Comparison of ENCODE assay signal across 23 cellular contexts in genomic region chr7:151783958-151784575, GRCh38.
"Had no signal": no experiment of that assay in that cellular context is flagged by ENCODE, and none has a peak within 500 bp of the region (broad histone marks: within the 10 kb centered on the region; RNA-seq: fewer than 3 reads in every experiment).

No MANE protein-coding gene starts in this region.

- H3K4me1 ChIP-seq: breast epithelium had no signal

- DNase-seq: activated CD4-positive, alpha-beta T cell treated with anti-CD3 and anti-CD28 coated beads for 4 hours; activated CD8-positive, alpha-beta memory T cell treated with anti-CD3 and anti-CD28 coated beads, Interleukin-2, amount 50 U/mL, for 4 hours; activated CD8-positive, alpha-beta T cell treated with anti-CD3 and anti-CD28 coated beads for 36 hours; activated T-cell treated with anti-CD3 and anti-CD28 coated beads, Interleukin-2, amount 50 U/mL, for 72 hours; adrenal gland; anterior cingulate cortex; caudate nucleus; NCI-H1092; NCI-H1417; NCI-H1930; NCI-H345; NCI-H510A; NCI-H526 treated with DMSO at 0.1 percent for 48 hours; NK-92 treated with Interleukin-12 subunit alpha and Interleukin-12 subunit beta, amount 100 ng/mL, for 24 hours; SHP77 treated with DMSO at 0.1 percent for 48 hours had no signal

- ATAC-seq: activated CD4-positive, CD25-positive, alpha-beta regulatory T cell treated with anti-CD3 and anti-CD28 coated beads, Interleukin-2, amount 50 U/mL, for 24 hours; activated CD8-positive, alpha-beta T cell treated with anti-CD3 and anti-CD28 coated beads for 36 hours; activated T-cell treated with anti-CD3 and anti-CD28 coated beads, Interleukin-2, amount 50 U/mL, for 72 hours had no signal

- H3K36me3 ChIP-seq: adrenal gland, breast epithelium had no signal

- H3K27me3 Mint-ChIP-seq: activated CD8-positive, alpha-beta T cell treated with anti-CD3 and anti-CD28 coated beads for 36 hours; activated naive CD4-positive, alpha-beta T cell treated with anti-CD3 and anti-CD28 coated beads, Interleukin-2, amount 50 U/mL, for 24 hours had no signal

- H3K9me3 ChIP-seq: adrenal gland, breast epithelium, Peyer's patch had no signal

- H3K27ac ChIP-seq: adrenal gland, breast epithelium, KMS-11, Peyer's patch, RWPE1 had no signal

- H3K27me3 ChIP-seq: adrenal gland, breast epithelium, Peyer's patch had no signal

- H3K9ac ChIP-seq: KMS-11 had no signal

- H3K4me3 ChIP-seq: breast epithelium, Peyer's patch had no signal

- H3K27ac Mint-ChIP-seq: activated CD8-positive, alpha-beta T cell treated with anti-CD3 and anti-CD28 coated beads for 36 hours; activated T-cell treated with anti-CD3 and anti-CD28 coated beads, Interleukin-2, amount 50 U/mL, for 72 hours; activated T-helper 2 cell treated with anti-CD3 and anti-CD28 coated beads, Interferon-gamma antibody, Interleukin-2, Interleukin-4, amounts not matched to agents 10 μg/mL and 5 μg/mL and 100 μg/mL, durations not matched to agents 14 hours and 24 hours and 36 hours; T-helper 1 cell treated with Interleukin-12 subunit alpha and Interleukin-12 subunit beta and Interleukin-4 antibody, amounts not matched to agents 30 μg/mL and 1 μg/mL, for 36 hours had no signal

- H3K4me2 ChIP-seq: KMS-11 had no signal

- H3K9me3 Mint-ChIP-seq: activated CD8-positive, alpha-beta T cell treated with anti-CD3 and anti-CD28 coated beads for 36 hours; activated naive CD4-positive, alpha-beta T cell treated with anti-CD3 and anti-CD28 coated beads, Interleukin-2, amount 50 U/mL, for 24 hours; activated T-cell treated with anti-CD3 and anti-CD28 coated beads, Interleukin-2, amount 50 U/mL, for 72 hours; activated T-helper 2 cell treated with anti-CD3 and anti-CD28 coated beads, Interferon-gamma antibody, Interleukin-2, Interleukin-4, amounts not matched to agents 10 μg/mL and 5 μg/mL and 100 μg/mL, durations not matched to agents 14 hours and 24 hours and 36 hours; T-helper 1 cell treated with Interleukin-12 subunit alpha and Interleukin-12 subunit beta and Interleukin-4 antibody, amounts not matched to agents 30 μg/mL and 1 μg/mL, for 36 hours had no signal
